ENCODE assay signal across 1 cellular context in genomic region chr20:17960927-17961599, GRCh38.
TF ChIP-seq lines count a peak whose summit lies in the region.

No MANE protein-coding gene starts in this region.

TF ChIP-seq in HepG2, 621 proteins besides CTCF, POLR2A, EP300 and RAD21 (continued from another document and continues in another):
- TF ChIP-seq MBD4 (IDR thresholded peaks at IDR 0.05; ENCODE audit: borderline replicate concordance, low read length), result peak; percentile 20; the same call in 1 of the 2 replicates
- TF ChIP-seq ZNF143 (CRISPR knock-in tag; IDR thresholded peaks at IDR 0.05), result no peak
- TF ChIP-seq ZNF10 (CRISPR knock-in tag; IDR thresholded peaks at IDR 0.05; ENCODE audit: borderline replicate concordance, low read depth), result no peak
- no peak for TF ChIP-seq SKIL (CRISPR knock-in tag; IDR thresholded peaks at IDR 0.05; ENCODE audit: borderline replicate concordance)
- no peak for TF ChIP-seq ZBTB20 (CRISPR knock-in tag; IDR thresholded peaks at IDR 0.05; ENCODE audit: borderline replicate concordance, low read depth)
- TF ChIP-seq E2F2 (CRISPR knock-in tag; IDR thresholded peaks at IDR 0.05; ENCODE audit: borderline replicate concordance), result no peak
- TF ChIP-seq RARA (CRISPR knock-in tag; IDR thresholded peaks at IDR 0.05), result peak; percentile 59
- TF ChIP-seq PRDM4 (CRISPR knock-in tag; IDR thresholded peaks at IDR 0.05; ENCODE audit: borderline replicate concordance), result peak; percentile 80; the same call in 1 of the 2 replicates
- no peak for TF ChIP-seq ZNF335 (CRISPR knock-in tag; IDR thresholded peaks at IDR 0.05)
- no peak for TF ChIP-seq ZNF121 (CRISPR knock-in tag; IDR thresholded peaks at IDR 0.05)
- no peak for TF ChIP-seq ZNF720 (CRISPR knock-in tag; IDR thresholded peaks at IDR 0.05)
- TF ChIP-seq ZNF564 (CRISPR knock-in tag; IDR thresholded peaks at IDR 0.05), result peak; percentile 59; the same call in 1 of the 2 replicates
- no peak for TF ChIP-seq E2F5 (CRISPR knock-in tag; conservative IDR thresholded peaks at IDR 0.05)
- peak; percentile 88 for TF ChIP-seq SALL1 (CRISPR knock-in tag; IDR thresholded peaks at IDR 0.05)
- TF ChIP-seq ZNF407 (CRISPR knock-in tag; IDR thresholded peaks at IDR 0.05; ENCODE audit: not compliant biosample characterization), result no peak
- no peak for TF ChIP-seq LCORL (IDR thresholded peaks at IDR 0.05)
- no peak for TF ChIP-seq LCORL (CRISPR knock-in tag; IDR thresholded peaks at IDR 0.05)
- no peak for TF ChIP-seq EEA1 (CRISPR knock-in tag; IDR thresholded peaks at IDR 0.05; ENCODE audit: borderline replicate concordance)
- peak; percentile 87 for TF ChIP-seq IKZF5 (CRISPR knock-in tag; IDR thresholded peaks at IDR 0.05)
- no peak for TF ChIP-seq XBP1 (CRISPR knock-in tag; IDR thresholded peaks at IDR 0.05)
- no peak for TF ChIP-seq USF2 (IDR thresholded peaks at IDR 0.05; ENCODE audit: low read depth, low read length)
- no peak for TF ChIP-seq USF2 (CRISPR knock-in tag; IDR thresholded peaks at IDR 0.05; ENCODE audit: borderline replicate concordance)
- TF ChIP-seq FOXO4 (CRISPR knock-in tag; conservative IDR thresholded peaks at IDR 0.05), result no peak
- TF ChIP-seq SATB2 (CRISPR knock-in tag; IDR thresholded peaks at IDR 0.05), result peak; percentile 70; the same call in 1 of the 2 replicates
- TF ChIP-seq ZNF205 (CRISPR knock-in tag; IDR thresholded peaks at IDR 0.05), result peak; percentile 78
- peak; percentile 26; the same call in 1 of the 2 replicates for TF ChIP-seq ZNF747 (CRISPR knock-in tag; IDR thresholded peaks at IDR 0.05; ENCODE audit: borderline replicate concordance)
- no peak for TF ChIP-seq RELA (CRISPR knock-in tag; IDR thresholded peaks at IDR 0.05)
- TF ChIP-seq ZBTB14 (CRISPR knock-in tag; IDR thresholded peaks at IDR 0.05), result no peak
- peak; percentile 50 for TF ChIP-seq BCL6 (CRISPR knock-in tag; IDR thresholded peaks at IDR 0.05)
- TF ChIP-seq HBP1 (CRISPR knock-in tag; IDR thresholded peaks at IDR 0.05; ENCODE audit: low read depth), result no peak
- TF ChIP-seq ZNF549 (CRISPR knock-in tag; IDR thresholded peaks at IDR 0.05), result 0 out of 2 replicates have a peak, but pooled peaks have one; percentile 65
- TF ChIP-seq ELF4 (CRISPR knock-in tag; IDR thresholded peaks at IDR 0.05; ENCODE audit: borderline replicate concordance), result peak; percentile 21; the same call in 1 of the 2 replicates
- TF ChIP-seq TMF1 (CRISPR knock-in tag; IDR thresholded peaks at IDR 0.05; ENCODE audit: low read depth), result 0 out of 2 replicates have a peak, but pooled peaks have one; percentile 38
- no peak for TF ChIP-seq NFATC3 (CRISPR knock-in tag; IDR thresholded peaks at IDR 0.05)
- peak; percentile 65; the same call in 1 of the 2 replicates for TF ChIP-seq ZFP90 (CRISPR knock-in tag; IDR thresholded peaks at IDR 0.05; ENCODE audit: borderline replicate concordance)
- no peak for TF ChIP-seq RFXAP (CRISPR knock-in tag; IDR thresholded peaks at IDR 0.05; ENCODE audit: borderline replicate concordance)
